Comparison of ENCODE assay signal across 21 cellular contexts in the genomic region with DNA sequence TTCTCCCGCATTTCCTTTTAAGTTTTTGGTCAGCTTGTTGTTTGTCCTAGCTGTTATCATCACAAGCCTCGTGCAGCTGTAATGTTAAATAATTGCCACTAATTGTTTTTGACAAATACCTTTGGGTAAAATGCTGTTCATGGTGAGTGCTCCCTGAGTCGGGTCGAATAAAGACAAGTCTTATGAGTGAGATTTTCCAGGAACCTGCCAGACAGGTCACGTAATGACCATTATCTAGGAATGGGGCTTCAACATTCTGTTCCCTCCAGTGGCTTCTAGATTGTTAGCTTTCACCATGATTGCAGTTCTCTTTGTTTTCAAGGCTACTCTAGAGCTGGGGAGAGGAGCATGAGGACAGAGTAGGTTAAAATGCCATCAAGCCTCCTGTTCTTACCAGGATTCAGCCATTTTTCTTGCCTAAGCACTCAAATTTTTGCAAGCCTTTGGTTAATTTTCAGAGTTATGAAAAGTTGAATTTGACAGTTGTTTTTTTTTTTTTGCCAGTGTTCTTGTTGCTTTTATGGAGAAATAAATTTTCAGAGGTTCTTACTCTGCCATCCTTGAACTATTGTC. TPM values are rescaled to one million over a fixed set of nuclear protein-coding genes. Genes with fewer than 3 reads are reported as not detected.
DNase-seq lines count a peak whose midpoint lies in the region; ATAC-seq, FAIRE-seq and TF ChIP-seq lines count a peak whose summit lies in the region.
"Had no signal": no experiment of that assay in that cellular context is flagged by ENCODE, and none has a peak within 500 bp of the region (broad histone marks: within the 10 kb centered on the region; RNA-seq: fewer than 3 reads in every experiment).

No MANE protein-coding gene starts in this region.

- no peak for TF ChIP-seq CTCF in HEK293 (tag by site-specific recombination; IDR thresholded peaks at IDR 0.05)
- no peak for TF ChIP-seq CTCF in gastroesophageal sphincter (IDR thresholded peaks at IDR 0.05)

- TF ChIP-seq POLR2A in GM12891 (IDR thresholded peaks at IDR 0.05; ENCODE audit: low read depth, low read length) (no peak), gastroesophageal sphincter (IDR thresholded peaks at IDR 0.05) (no peak)

- no peak for FAIRE-seq in GM12891 (lab: Jason Lieb, UNC)
- FAIRE-seq: A549, D721Med, GM12878, GM19239 had no signal

- no peaks in the 10 kb centered on the region for H3K9me3 ChIP-seq in HEK293 (ENCODE audit: control insufficient read depth, insufficient read depth, low read depth, low read length)
- H3K9me3 ChIP-seq in gastroesophageal sphincter: peaks cover 0 to 22% (median 0%) of the 10 kb centered on the region in 3 donors
- H3K9me3 ChIP-seq: A549 had no signal

- POLR2A ChIA-PET in HEK293 (lab: Yijun Ruan, JAX): no interaction called here

- DNase-seq in NCI-H748 (lab: John Stamatoyannopoulos, UW; ENCODE audit: unreplicated experiment) (peak; percentile 2), NCI-H748 treated with DMSO at 0.1 percent for 48 hours (lab: John Stamatoyannopoulos, UW) (no peak), islet precursor cell (peak; percentile 63), GM12891 (ENCODE audit: insufficient read length, low spot score) (no peak), T1000 (lab: John Stamatoyannopoulos, UW) (no peak)
- DNase-seq: AML-193; Caco-2; Calu3; CD4-positive, alpha-beta T cell; CD8-positive, alpha-beta T cell; DMS79 treated with DMSO at 0.1 percent for 48 hours; GDM1 had no signal

- H3K4me1 ChIP-seq in HEK293 (ENCODE audit: control insufficient read depth, insufficient read depth, low read length) (no peaks in the 10 kb centered on the region), gastroesophageal sphincter (peaks cover 0 to 4% (median 0%) of the 10 kb centered on the region in 3 donors)
- H3K4me1 ChIP-seq: A549, Caco-2 had no signal

- CTCF ChIA-PET in HEK293 (lab: Yijun Ruan, JAX): interaction anchor here (0.7 kb wide), 1 partner anchor 1202 kb away, joined by 3 read pairs; no protein-coding TSS in a partner anchor

- no peak for ATAC-seq in gastroesophageal sphincter
- ATAC-seq: A549; CD8-positive, alpha-beta T cell; GM12878 had no signal

- H3K27ac ChIP-seq in HEK293 (ENCODE audit: extremely low read depth, low read depth, low read length): no peak overlapping the region
- H3K27ac ChIP-seq in gastroesophageal sphincter: no peak overlapping the region
- H3K27ac ChIP-seq: 22Rv1; A549; BLaER1 treated with 17β-estradiol and CSF1 and Interleukin-3, amounts not matched to agents 10 nM and 100 nM; C4-2B had no signal

- 82 to 94% methylated on average over 5 of the region's 5 CpGs for WGBS in gastroesophageal sphincter (ENCODE audit: low coverage in 1 of 2), 2 donors

- no peaks in the 10 kb centered on the region for H3K27me3 ChIP-seq in gastroesophageal sphincter
- H3K27me3 ChIP-seq: BLaER1 treated with 17β-estradiol and CSF1 and Interleukin-3, amounts not matched to agents 10 nM and 100 nM had no signal

- no peak for TF ChIP-seq EP300 in gastroesophageal sphincter (IDR thresholded peaks at IDR 0.05)

- H3K36me3 ChIP-seq in HEK293 (ENCODE audit: control insufficient read depth in 2 of 2, insufficient read depth in 1 of 2, low read length in 2 of 2) (no peaks in the 10 kb centered on the region), gastroesophageal sphincter (no peaks in the 10 kb centered on the region)
- H3K36me3 ChIP-seq: BLaER1 treated with 17β-estradiol and CSF1 and Interleukin-3, amounts not matched to agents 10 nM and 100 nM had no signal

- H3K4me3 ChIP-seq in HEK293 (ENCODE audit: low read depth, low read length) (no peak overlapping the region), gastroesophageal sphincter (no peak overlapping the region)
- H3K4me3 ChIP-seq: A549; BLaER1 treated with 17β-estradiol and CSF1 and Interleukin-3, amounts not matched to agents 10 nM and 100 nM; GM12878 had no signal

TF ChIP-seq in HEK293, 187 proteins besides CTCF, POLR2A, EP300 and RAD21:
- TF ChIP-seq ZNF391 (tag by site-specific recombination; IDR thresholded peaks at IDR 0.05; ENCODE audit: borderline replicate concordance, low read depth) (no peak), ZNF677 (tag by site-specific recombination; IDR thresholded peaks at IDR 0.05) (peak; percentile 99)

TF ChIP-seq in GM12891, 5 proteins besides CTCF, POLR2A, EP300 and RAD21:
- TF ChIP-seq SPI1 (IDR thresholded peaks at IDR 0.05; ENCODE audit: low read depth, low read length) (no peak), POU2F2 (IDR thresholded peaks at IDR 0.05; ENCODE audit: low read depth, low read length) (no peak), POLR2AphosphoS5 (IDR thresholded peaks at IDR 0.05; ENCODE audit: low read depth, low read length) (no peak), PAX5 (IDR thresholded peaks at IDR 0.05; ENCODE audit: insufficient read depth, low read length, severe bottlenecking) (no peak), TAF1 (IDR thresholded peaks at IDR 0.05; ENCODE audit: low read depth, low read length) (no peak)

RNA-seq across cellular contexts. Expression of a gene that starts 24.2 kb away (rescaled TPM):
- polyA plus RNA-seq in GM12891 (2012; ENCODE audit: low read depth, missing spikeins): 10.3 TPM
- 10 to 100 TPM; 40.8 to 87.0 (median 65.4) TPM for total RNA-seq in gastroesophageal sphincter

Comparison
In these comparisons a context has a peak if more than half of its experiments do, and no peak if none do; other contexts are left out.
1. DNase-seq: peak in NCI-H748 (single experiment) and islet precursor cell (single experiment); none in NCI-H748 treated with DMSO at 0.1 percent for 48 hours (single experiment), GM12891 (single experiment) and T1000 (single experiment).